ENCODE assay signal across 18 cellular contexts in genomic region chr6:128156315-128157111, GRCh38.
"Had no signal": no experiment of that assay in that cellular context is flagged by ENCODE, and none has a peak within 500 bp of the region (broad histone marks: within the 10 kb centered on the region; RNA-seq: fewer than 3 reads in every experiment).

No MANE protein-coding gene starts in this region.

- H3K27me3 Mint-ChIP-seq: activated B cell treated with CpG ODN at 0.5 μM for 24 hours; progenitor cell of endocrine pancreas; stimulated activated memory B cell treated with anti-CD40 and anti-IgM and Interleukin-4, amounts not matched to agents 10 μg/mL and 1 μg/mL and 100 μg/mL, for 72 hours had no signal

- ATAC-seq: activated T-helper 17 cell treated with anti-CD3 and anti-CD28 coated beads, Interleukin-2, amount 50 U/mL, for 72 hours; foreskin keratinocyte; left lobe of liver; natural killer cell; right cardiac atrium; stimulated activated memory B cell treated with anti-CD40 and anti-IgM and Interleukin-4, amounts not matched to agents 10 μg/mL and 1 μg/mL and 100 μg/mL, for 72 hours had no signal

- H3K36me3 Mint-ChIP-seq: natural killer cell; stimulated activated memory B cell treated with anti-CD40 and anti-IgM and Interleukin-4, amounts not matched to agents 10 μg/mL and 1 μg/mL and 100 μg/mL, for 72 hours had no signal

- H3K4me3 Mint-ChIP-seq: activated B cell treated with CpG ODN at 0.5 μM for 24 hours; activated CD4-positive, alpha-beta T cell treated with anti-CD3 and anti-CD28 coated beads, Interleukin-2, amount 10 ng/mL, durations not matched to agents 24 days and 14 days; activated naive CD4-positive, alpha-beta T cell treated with anti-CD3 and anti-CD28 coated beads for 36 hours; activated T-helper 17 cell treated with anti-CD3 and anti-CD28 coated beads, Interleukin-2, amount 50 U/mL, for 72 hours; natural killer cell; stimulated activated memory B cell treated with anti-CD40 and anti-IgM and Interleukin-4, amounts not matched to agents 10 μg/mL and 1 μg/mL and 100 μg/mL, for 72 hours had no signal

- H3K9me3 Mint-ChIP-seq: activated CD4-positive, alpha-beta T cell treated with anti-CD3 and anti-CD28 coated beads, Interleukin-2, amount 10 ng/mL, durations not matched to agents 24 days and 14 days; activated naive CD4-positive, alpha-beta T cell treated with anti-CD3 and anti-CD28 coated beads for 36 hours; natural killer cell had no signal

- DNase-seq: activated B cell treated with CpG ODN at 0.5 μM for 24 hours; activated CD4-positive, alpha-beta T cell treated with anti-CD3 and anti-CD28 coated beads, Interleukin-2, amount 10 ng/mL, durations not matched to agents 24 days and 14 days; activated naive CD4-positive, alpha-beta T cell treated with anti-CD3 and anti-CD28 coated beads for 36 hours; foreskin keratinocyte; head of caudate nucleus; mammary epithelial cell; natural killer cell; nucleus accumbens; right cardiac atrium; spleen; stimulated activated CD4-positive, alpha-beta T cell treated with anti-CD3 and anti-CD28 coated beads, Interleukin-1b, Interleukin-23, amount 100 ng/mL, for 48 hours; substantia nigra; T1000; transverse colon had no signal

- H3K4me1 Mint-ChIP-seq: activated T-helper 17 cell treated with anti-CD3 and anti-CD28 coated beads, Interleukin-2, amount 50 U/mL, for 72 hours; stimulated activated memory B cell treated with anti-CD40 and anti-IgM and Interleukin-4, amounts not matched to agents 10 μg/mL and 1 μg/mL and 100 μg/mL, for 72 hours had no signal
